Comparison of ENCODE assay signal across 10 cellular contexts in genomic region chr20:51712501-51713212, GRCh38. TPM values are rescaled to one million over a fixed set of nuclear protein-coding genes. Genes with fewer than 3 reads are reported as not detected.
DNase-seq lines count a peak whose midpoint lies in the region; ATAC-seq and TF ChIP-seq lines count a peak whose summit lies in the region.
"Had no signal": no experiment of that assay in that cellular context is flagged by ENCODE, and none has a peak within 500 bp of the region (broad histone marks: within the 10 kb centered on the region; RNA-seq: fewer than 3 reads in every experiment).

No MANE protein-coding gene starts in this region.

- DNase-seq in GM06990 (ENCODE audit: extremely low read depth, insufficient read length) (no peak), RPMI7951 (ENCODE audit: low read depth) (peak; percentile 40), fibroblast of peridontal ligament (ENCODE audit: extremely low read depth) (peak; percentile 24), progenitor cell of endocrine pancreas (ENCODE audit: low spot score, unreplicated experiment) (no peak), UCSD-AML1 (lab: John Stamatoyannopoulos, UW; ENCODE audit: unreplicated experiment) (no peak), OCI-M1 (lab: John Stamatoyannopoulos, UW) (no peak)
- no peak for DNase-seq in stimulated activated CD4-positive, alpha-beta T cell treated with anti-CD3 and anti-CD28 coated beads, Interleukin-2, amount 100 ng/mL, for 48 hours
- DNase-seq: activated naive CD4-positive, alpha-beta T cell treated with Interleukin-2 at 50 U/mL for 16 hours; left lung had no signal

- H3K36me3 ChIP-seq in GM06990 (ENCODE audit: control insufficient read depth, insufficient read depth, low read length) = no peaks in the 10 kb centered on the region

- peaks cover 7% of the 10 kb centered on the region for H3K36me3 Mint-ChIP-seq in progenitor cell of endocrine pancreas (ENCODE audit: insufficient read depth)

- H3K27ac Mint-ChIP-seq in progenitor cell of endocrine pancreas = peak overlapping the region; percentile 30

- no peak for ATAC-seq in HG03097 (IDR thresholded peaks at IDR 0.05; ENCODE audit: low FRiP score, unreplicated experiment)
- ATAC-seq: left lung had no signal

- TF ChIP-seq CTCF in GM06990 (IDR thresholded peaks at IDR 0.05; ENCODE audit: insufficient read depth, low read length, poor library complexity, severe bottlenecking) (peak; percentile 36), progenitor cell of endocrine pancreas (IDR thresholded peaks at IDR 0.05; ENCODE audit: unreplicated experiment) (peak; percentile 55)

- no peaks in the 10 kb centered on the region for H3K27me3 Mint-ChIP-seq in progenitor cell of endocrine pancreas

- H3K4me3 ChIP-seq in GM06990 (replicated peaks; ENCODE audit: low read depth, low read length) = no peak overlapping the region
- H3K4me3 ChIP-seq: left lung had no signal

- H3K9me3 Mint-ChIP-seq in progenitor cell of endocrine pancreas (ENCODE audit: low read depth) = no peaks in the 10 kb centered on the region

- peaks cover 33% of the 10 kb centered on the region for H3K4me1 Mint-ChIP-seq in progenitor cell of endocrine pancreas (ENCODE audit: low read depth)

- H3K4me3 Mint-ChIP-seq in progenitor cell of endocrine pancreas (ENCODE audit: low read depth) = no peak overlapping the region

- no peaks in the 10 kb centered on the region for H3K27me3 ChIP-seq in GM06990 (replicated peaks; ENCODE audit: control insufficient read depth, insufficient read depth, low read length)
- H3K27me3 ChIP-seq: left lung had no signal

RNA-seq across cellular contexts. Expression of gene ATP9A, which starts 55.5 kb away (rescaled TPM):
- total RNA-seq in RPMI7951 (2014; rRNA removed; shearing (Covaris generic)) = 18.7 and 19.9 TPM in 2 replicates
- total RNA-seq in progenitor cell of endocrine pancreas = 81.2 and 88.1 TPM in 2 replicates

Comparison
In these comparisons a context has a peak if more than half of its experiments do, and no peak if none do; other contexts are left out.
1. DNase-seq: peak in RPMI7951 (single experiment) and fibroblast of peridontal ligament (single experiment); none in GM06990 (single experiment), progenitor cell of endocrine pancreas (single experiment), UCSD-AML1 (single experiment), stimulated activated CD4-positive, alpha-beta T cell treated with anti-CD3 and anti-CD28 coated beads, Interleukin-2, amount 100 ng/mL, for 48 hours (0 of 2) and OCI-M1 (single experiment).